ENCODE assay signal across 8 cellular contexts in genomic region chr18:74994502-74995403, GRCh38.
DNase-seq lines count a peak whose midpoint lies in the region; ATAC-seq and TF ChIP-seq lines count a peak whose summit lies in the region.

No MANE protein-coding gene starts in this region.

- no peak for TF ChIP-seq CTCF in Calu3 (IDR thresholded peaks at IDR 0.05; ENCODE audit: unreplicated experiment)

- BruUV-seq in Calu3 (replicated peaks; lab: Mats Ljungman, UMichigan), result no TSS peak

- H3K9me3 Mint-ChIP-seq in Calu3 (ENCODE audit: low read depth, unreplicated experiment) (no peaks in the 10 kb centered on the region), T-cell (peaks cover 0 to 4% (median 0%) of the 10 kb centered on the region in 3 donors)

- intact Hi-C loops in Calu3 (cut with micrococcal nuclease; ENCODE audit: unreplicated experiment), result no loop called here

- ATAC-seq in HG03103 (IDR thresholded peaks at IDR 0.05; ENCODE audit: low read depth, unreplicated experiment), result peak; percentile 61
- peak; percentile 69 to 86 (median 80) for ATAC-seq in T-cell (replicated peaks in 1 of 4)

- H3K4me1 Mint-ChIP-seq in Calu3 (ENCODE audit: low read depth, unreplicated experiment) (peaks cover 17% of the 10 kb centered on the region), T-cell (peaks cover 41 to 59% (median 56%) of the 10 kb centered on the region in 3 donors)

- H3K27me3 Mint-ChIP-seq in Calu3 (ENCODE audit: unreplicated experiment), result no peaks in the 10 kb centered on the region
- no peaks in the 10 kb centered on the region for H3K27me3 Mint-ChIP-seq in T-cell

- H3K27ac Mint-ChIP-seq in Calu3 (ENCODE audit: unreplicated experiment) (peak overlapping the region; percentile 75), T-cell (peak overlapping the region; percentile 93)

- DNase-seq in Calu3 (peak; percentile 37), GM19238 (ENCODE audit: insufficient read length, low spot score) (peak; percentile 10), T-cell (peak in 5 of 34 experiments; percentile 3 to 29 (median 6)), germinal center (ENCODE audit: low spot score) (peak; percentile 8), NCI-H774 (lab: John Stamatoyannopoulos, UW) (no peak), NCI-H1694 treated with DMSO at 0.1 percent for 48 hours (lab: John Stamatoyannopoulos, UW) (no peak), cerebellar cortex (ENCODE audit: low spot score) (no peak)

- POLR2A ChIA-PET in T-cell (lab: Charles Lee), result no interaction called here

- H3K4me3 Mint-ChIP-seq in Calu3 (ENCODE audit: low read depth, unreplicated experiment) (peak overlapping the region; percentile 55), T-cell (peak overlapping the region; percentile 67 to 73 (median 69))

- CTCF ChIA-PET in Calu3 (lab: Charles Lee), result no interaction called here
- CTCF ChIA-PET in T-cell (lab: Charles Lee), result interaction anchor here in 1 of 2 donors (1.1 kb wide), 1 partner anchor 46 kb away, joined by 3 read pairs; no protein-coding TSS in a partner anchor

- H3K36me3 Mint-ChIP-seq in Calu3 (ENCODE audit: insufficient read depth, unreplicated experiment) (no peaks in the 10 kb centered on the region), T-cell (peaks cover 21% of the 10 kb centered on the region)

Comparison
In these comparisons a context has a peak if more than half of its experiments do, and no peak if none do; other contexts are left out.
1. DNase-seq: peak in Calu3 (single experiment), GM19238 (single experiment) and germinal center (single experiment); none in NCI-H774 (single experiment), NCI-H1694 treated with DMSO at 0.1 percent for 48 hours (single experiment) and cerebellar cortex (single experiment).